Comparison of ENCODE assay signal across 8 cellular contexts in the genomic region with DNA sequence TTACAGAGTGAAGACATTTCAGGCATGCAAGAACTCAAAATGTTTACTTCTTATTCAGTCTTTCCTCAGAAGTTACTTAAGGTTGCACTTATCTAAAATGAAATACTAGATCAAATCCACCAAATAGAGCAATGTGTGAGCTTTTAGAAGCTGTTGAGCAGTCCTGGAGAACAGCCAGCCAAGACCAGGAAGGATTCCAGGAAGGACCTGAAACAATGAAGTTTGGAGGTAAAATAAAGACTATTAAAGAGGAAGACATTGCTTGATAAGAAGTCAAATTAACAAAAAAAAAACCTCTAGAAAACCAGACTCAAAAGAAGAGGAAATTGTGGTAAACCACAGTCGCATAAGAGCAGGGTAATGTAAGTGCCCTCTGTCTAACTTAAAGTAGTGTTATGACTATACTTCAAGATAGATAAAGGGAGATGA.
DNase-seq lines count a peak whose midpoint lies in the region; ATAC-seq and TF ChIP-seq lines count a peak whose summit lies in the region.

No MANE protein-coding gene starts in this region.

- TF ChIP-seq EP300 in suprapubic skin (IDR thresholded peaks at IDR 0.05) = no peak

- no peaks in the 10 kb centered on the region for H3K36me3 ChIP-seq in left lung
- H3K36me3 ChIP-seq in suprapubic skin = no peaks in the 10 kb centered on the region
- no peaks in the 10 kb centered on the region for H3K36me3 ChIP-seq in HAP-1 (replicated peaks)

- H3K4me1 ChIP-seq in left lung = peaks cover 0 to 7% of the 10 kb centered on the region in 2 donors
- peaks cover 3% of the 10 kb centered on the region for H3K4me1 ChIP-seq in suprapubic skin
- no peaks in the 10 kb centered on the region for H3K4me1 ChIP-seq in HAP-1

- H3K27ac ChIP-seq in left lung (no peak overlapping the region), suprapubic skin (no peak overlapping the region)

- intact Hi-C loops in left lung (cut with DNase I) = no loop called here

- DNase-seq in SIG-M5 (lab: John Stamatoyannopoulos, UW) (peak; percentile 94), left lung (no peak), DMS53 treated with DMSO at 0.1 percent for 48 hours (lab: John Stamatoyannopoulos, UW; ENCODE audit: unreplicated experiment) (no peak), glutamatergic neuron (no peak), suprapubic skin (ENCODE audit: low spot score in 2 of 2) (no peak), HAP-1 (ENCODE audit: low spot score in 2 of 2) (no peak)

- in situ Hi-C loops in HAP-1 (cut with MboI; ENCODE audit: low sequenced_read_pairs) = no loop called here

- H3K27ac Mint-ChIP-seq in glutamatergic neuron (ENCODE audit: unreplicated experiment) = no peak overlapping the region

- 50% methylated on average over 1 of the region's 1 CpG for WGBS in suprapubic skin

- H3K4me3 ChIP-seq in left lung = no peak overlapping the region
- H3K4me3 ChIP-seq in suprapubic skin = no peak overlapping the region
- no peak overlapping the region for H3K4me3 ChIP-seq in HAP-1

- H3K4me1 Mint-ChIP-seq in glutamatergic neuron (ENCODE audit: low read depth, unreplicated experiment) = no peaks in the 10 kb centered on the region

- TF ChIP-seq POLR2A in suprapubic skin (IDR thresholded peaks at IDR 0.05) = no peak

- H3K27me3 Mint-ChIP-seq in glutamatergic neuron (ENCODE audit: unreplicated experiment) = peaks cover under 1% of the 10 kb centered on the region

- H3K27me3 ChIP-seq in left lung (peaks cover 0 to 87% of the 10 kb centered on the region in 2 donors), suprapubic skin (peaks cover 2% of the 10 kb centered on the region), HAP-1 (ENCODE audit: low read depth) (no peaks in the 10 kb centered on the region)

- peaks cover 9% of the 10 kb centered on the region for H3K36me3 Mint-ChIP-seq in glutamatergic neuron (ENCODE audit: unreplicated experiment)

- ATAC-seq in GM18517 (IDR thresholded peaks at IDR 0.05; ENCODE audit: unreplicated experiment) (peak; percentile 76), HG02938 (IDR thresholded peaks at IDR 0.05; ENCODE audit: unreplicated experiment) (peak; percentile 96), left lung (peak; percentile 60)

- no peaks in the 10 kb centered on the region for H3K9me3 Mint-ChIP-seq in glutamatergic neuron (ENCODE audit: unreplicated experiment)

- H3K4me3 Mint-ChIP-seq in glutamatergic neuron (ENCODE audit: unreplicated experiment) = no peak overlapping the region

- no peak for TF ChIP-seq CTCF in left lung (IDR thresholded peaks at IDR 0.05)
- TF ChIP-seq CTCF in glutamatergic neuron (IDR thresholded peaks at IDR 0.05; ENCODE audit: partially characterized antibody, unreplicated experiment) = no peak
- TF ChIP-seq CTCF in suprapubic skin (IDR thresholded peaks at IDR 0.05) = no peak

- no peaks in the 10 kb centered on the region for H3K9me3 ChIP-seq in left lung
- no peaks in the 10 kb centered on the region for H3K9me3 ChIP-seq in suprapubic skin
- H3K9me3 ChIP-seq in HAP-1 = no peaks in the 10 kb centered on the region
